Comparison of ENCODE assay signal across 1 cellular context in genomic region chr1:153649867-153650235, GRCh38.
TF ChIP-seq lines count a peak whose summit lies in the region.

No MANE protein-coding gene starts in this region.

TF ChIP-seq in GM12878, 131 proteins besides CTCF, POLR2A, EP300 and RAD21:
- TF ChIP-seq MAX (IDR thresholded peaks at IDR 0.05; ENCODE audit: low read depth, low read length) (no peak), CREB1 (IDR thresholded peaks at IDR 0.05; ENCODE audit: low read depth) (no peak), ELK1 (IDR thresholded peaks at IDR 0.05; ENCODE audit: low read depth, low read length) (no peak), SP1 (IDR thresholded peaks at IDR 0.05; ENCODE audit: low read depth, low read length) (no peak), EGR1 (IDR thresholded peaks at IDR 0.05; ENCODE audit: borderline replicate concordance in 1 of 2, low read depth in 2 of 2, low read length in 2 of 2) (no peak), HDAC2 (IDR thresholded peaks at IDR 0.05) (no peak), CHD4 (IDR thresholded peaks at IDR 0.05) (no peak), RCOR1 (conservative IDR thresholded peaks at IDR 0.05; ENCODE audit: low read depth, low read length) (no peak), EED (IDR thresholded peaks at IDR 0.05; ENCODE audit: low read depth) (no peak), MTA2 (IDR thresholded peaks at IDR 0.05; ENCODE audit: low read depth) (no peak), NFXL1 (IDR thresholded peaks at IDR 0.05; ENCODE audit: borderline replicate concordance) (no peak), BCL11A (IDR thresholded peaks at IDR 0.05; ENCODE audit: low read depth, low read length) (no peak)
- TF ChIP-seq, protein P1, sequence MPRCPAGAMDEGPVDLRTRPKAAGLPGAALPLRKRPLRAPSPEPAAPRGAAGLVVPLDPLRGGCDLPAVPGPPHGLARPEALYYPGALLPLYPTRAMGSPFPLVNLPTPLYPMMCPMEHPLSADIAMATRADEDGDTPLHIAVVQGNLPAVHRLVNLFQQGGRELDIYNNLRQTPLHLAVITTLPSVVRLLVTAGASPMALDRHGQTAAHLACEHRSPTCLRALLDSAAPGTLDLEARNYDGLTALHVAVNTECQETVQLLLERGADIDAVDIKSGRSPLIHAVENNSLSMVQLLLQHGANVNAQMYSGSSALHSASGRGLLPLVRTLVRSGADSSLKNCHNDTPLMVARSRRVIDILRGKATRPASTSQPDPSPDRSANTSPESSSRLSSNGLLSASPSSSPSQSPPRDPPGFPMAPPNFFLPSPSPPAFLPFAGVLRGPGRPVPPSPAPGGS (IDR thresholded peaks at IDR 0.05; ENCODE audit: borderline replicate concordance, insufficient read depth, low read depth, low read length, poor library complexity, severe bottlenecking) = no peak
- TF ChIP-seq, protein P2, sequence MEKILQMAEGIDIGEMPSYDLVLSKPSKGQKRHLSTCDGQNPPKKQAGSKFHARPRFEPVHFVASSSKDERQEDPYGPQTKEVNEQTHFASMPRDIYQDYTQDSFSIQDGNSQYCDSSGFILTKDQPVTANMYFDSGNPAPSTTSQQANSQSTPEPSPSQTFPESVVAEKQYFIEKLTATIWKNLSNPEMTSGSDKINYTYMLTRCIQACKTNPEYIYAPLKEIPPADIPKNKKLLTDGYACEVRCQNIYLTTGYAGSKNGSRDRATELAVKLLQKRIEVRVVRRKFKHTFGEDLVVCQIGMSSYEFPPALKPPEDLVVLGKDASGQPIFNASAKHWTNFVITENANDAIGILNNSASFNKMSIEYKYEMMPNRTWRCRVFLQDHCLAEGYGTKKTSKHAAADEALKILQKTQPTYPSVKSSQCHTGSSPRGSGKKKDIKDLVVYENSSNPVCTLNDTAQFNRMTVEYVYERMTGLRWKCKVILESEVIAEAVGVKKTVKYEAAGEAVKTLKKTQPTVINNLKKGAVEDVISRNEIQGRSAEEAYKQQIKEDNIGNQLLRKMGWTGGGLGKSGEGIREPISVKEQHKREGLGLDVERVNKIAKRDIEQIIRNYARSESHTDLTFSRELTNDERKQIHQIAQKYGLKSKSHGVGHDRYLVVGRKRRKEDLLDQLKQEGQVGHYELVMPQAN (conservative IDR thresholded peaks at IDR 0.05) = no peak
